In genomic region chr6:136792066-136792944, GRCh38 we compare ENCODE assay signal across 8 cellular contexts. TPM values are rescaled to one million over a fixed set of nuclear protein-coding genes. Genes with fewer than 3 reads are reported as not detected.
DNase-seq lines count a peak whose midpoint lies in the region; ATAC-seq and TF ChIP-seq lines count a peak whose summit lies in the region.

Gene MAP3K5, minus strand, starts transcription at chr6:136792477. Its CDS starts 320 bp downstream, at chr6:136792157.

- H3K4me3 Mint-ChIP-seq in dendritic cell treated with granulocyte-macrophage colony-stimulating factor and Interleukin-4, amounts not matched to agents 40 ng/mL and 50 ng/mL, for 4 days: peak within 1 kb of the TSS; percentile 99

- DNase-seq in NCI-H524 treated with DMSO at 0.1 percent for 48 hours (lab: John Stamatoyannopoulos, UW) (peak; percentile 46), lower lobe of right lung (peak; percentile 91)
- peak; percentile 78 to 79 for DNase-seq in activated CD4-positive, alpha-beta T cell treated with anti-CD3 and anti-CD28 coated beads, Interleukin-2, amount 50 U/mL, for 24 hours (ENCODE audit: low read depth in 1 of 2, low spot score in 1 of 2)
- DNase-seq in stimulated activated CD4-positive, alpha-beta T cell treated with anti-CD3 and anti-CD28 coated beads, TNF-alpha, amount 100 ng/mL, for 24 hours (ENCODE audit: low read depth in 3 of 3): peak; percentile 69 to 84 (median 82)

- peak within 1 kb of the TSS; percentile 73 to 92 (median 90) for H3K27ac ChIP-seq in BLaER1 treated with 17β-estradiol and CSF1 and Interleukin-3, amounts not matched to agents 10 nM and 100 nM
- H3K27ac ChIP-seq in lower lobe of right lung: peak within 1 kb of the TSS; percentile 98

- peak within 1 kb of the TSS; percentile 76 to 94 (median 88) for H3K9ac ChIP-seq in BLaER1 treated with 17β-estradiol and CSF1 and Interleukin-3, amounts not matched to agents 10 nM and 100 nM

- peak within 1 kb of the TSS; percentile 99 for H3K27ac Mint-ChIP-seq in dendritic cell treated with granulocyte-macrophage colony-stimulating factor and Interleukin-4, amounts not matched to agents 40 ng/mL and 50 ng/mL, for 4 days

- H3K9me3 ChIP-seq in BLaER1 treated with 17β-estradiol and CSF1 and Interleukin-3, amounts not matched to agents 10 nM and 100 nM (replicated peaks in 1 of 11): peaks cover 0 to 21% (median 6%) of the 10 kb centered on the region in 11 experiments; a peak in 9 of 22 replicates
- no peaks in the 10 kb centered on the region for H3K9me3 ChIP-seq in lower lobe of right lung

- intact Hi-C loops in dendritic cell treated with granulocyte-macrophage colony-stimulating factor and Interleukin-4, amounts not matched to agents 40 ng/mL and 50 ng/mL, for 4 days (cut with micrococcal nuclease): loop anchor here (10.0 kb wide), 1 partner anchor 208 kb away; no protein-coding TSS in a partner anchor
- intact Hi-C loops in lower lobe of right lung (cut with DNase I): loop anchor here (10.0 kb wide), 1 partner anchor 148 kb away; no protein-coding TSS in a partner anchor

- peaks cover 0 to 23% (median 8%) of the 10 kb centered on the region in 11 experiments; a peak in 15 of 22 replicates for H3K36me3 ChIP-seq in BLaER1 treated with 17β-estradiol and CSF1 and Interleukin-3, amounts not matched to agents 10 nM and 100 nM
- H3K36me3 ChIP-seq in lower lobe of right lung: no peaks in the 10 kb centered on the region

- H3K36me3 Mint-ChIP-seq in dendritic cell treated with granulocyte-macrophage colony-stimulating factor and Interleukin-4, amounts not matched to agents 40 ng/mL and 50 ng/mL, for 4 days (ENCODE audit: low read depth): peaks cover 30% of the 10 kb centered on the region

- peaks cover 0 to 27% (median 0%) of the 10 kb centered on the region in 11 experiments; a peak in 4 of 22 replicates for H4K20me1 ChIP-seq in BLaER1 treated with 17β-estradiol and CSF1 and Interleukin-3, amounts not matched to agents 10 nM and 100 nM

- H3K4me1 Mint-ChIP-seq in dendritic cell treated with granulocyte-macrophage colony-stimulating factor and Interleukin-4, amounts not matched to agents 40 ng/mL and 50 ng/mL, for 4 days (ENCODE audit: low read depth): peaks cover 53% of the 10 kb centered on the region

- H3K27me3 ChIP-seq in BLaER1 treated with 17β-estradiol and CSF1 and Interleukin-3, amounts not matched to agents 10 nM and 100 nM: no peaks in the 10 kb centered on the region
- H3K27me3 ChIP-seq in lower lobe of right lung (ENCODE audit: low read depth): no peaks in the 10 kb centered on the region

- ATAC-seq in HG03432 (IDR thresholded peaks at IDR 0.05; ENCODE audit: unreplicated experiment) (peak; percentile 68), lower lobe of right lung (peak; percentile 93 to 95)

- H3K4me1 ChIP-seq in BLaER1 treated with 17β-estradiol and CSF1 and Interleukin-3, amounts not matched to agents 10 nM and 100 nM: peaks cover 24 to 50% (median 42%) of the 10 kb centered on the region in 10 experiments
- H3K4me1 ChIP-seq in lower lobe of right lung: peaks cover 35% of the 10 kb centered on the region

- no peaks in the 10 kb centered on the region for H3K27me3 Mint-ChIP-seq in dendritic cell treated with granulocyte-macrophage colony-stimulating factor and Interleukin-4, amounts not matched to agents 40 ng/mL and 50 ng/mL, for 4 days

- H3K4me2 ChIP-seq in BLaER1 treated with 17β-estradiol and CSF1 and Interleukin-3, amounts not matched to agents 10 nM and 100 nM: peak within 1 kb of the TSS; percentile 82 to 97 (median 92)

- peak; percentile 43 for TF ChIP-seq POLR2A in GM19193 (IDR thresholded peaks at IDR 0.05; ENCODE audit: extremely low read depth, insufficient read depth, insufficient read length)

- H3K9me3 Mint-ChIP-seq in dendritic cell treated with granulocyte-macrophage colony-stimulating factor and Interleukin-4, amounts not matched to agents 40 ng/mL and 50 ng/mL, for 4 days: no peaks in the 10 kb centered on the region

- H3K4me3 ChIP-seq in BLaER1 treated with 17β-estradiol and CSF1 and Interleukin-3, amounts not matched to agents 10 nM and 100 nM: peak within 1 kb of the TSS; percentile 77 to 99 (median 84)
- peak within 1 kb of the TSS; percentile 94 for H3K4me3 ChIP-seq in lower lobe of right lung

- TF ChIP-seq CTCF in lower lobe of right lung (IDR thresholded peaks at IDR 0.05): no peak

RNA-seq across cellular contexts. Expression of gene MAP3K5, which starts in this region (rescaled TPM):
- 32.0 TPM for total RNA-seq in lower lobe of right lung

Comparison
In these comparisons a context has a peak if more than half of its experiments do, and no peak if none do; other contexts are left out.
1. Peak in every context shown above with its lines: DNase-seq, ATAC-seq, H3K4me3 ChIP-seq and H3K27ac ChIP-seq.